In the genomic region with DNA sequence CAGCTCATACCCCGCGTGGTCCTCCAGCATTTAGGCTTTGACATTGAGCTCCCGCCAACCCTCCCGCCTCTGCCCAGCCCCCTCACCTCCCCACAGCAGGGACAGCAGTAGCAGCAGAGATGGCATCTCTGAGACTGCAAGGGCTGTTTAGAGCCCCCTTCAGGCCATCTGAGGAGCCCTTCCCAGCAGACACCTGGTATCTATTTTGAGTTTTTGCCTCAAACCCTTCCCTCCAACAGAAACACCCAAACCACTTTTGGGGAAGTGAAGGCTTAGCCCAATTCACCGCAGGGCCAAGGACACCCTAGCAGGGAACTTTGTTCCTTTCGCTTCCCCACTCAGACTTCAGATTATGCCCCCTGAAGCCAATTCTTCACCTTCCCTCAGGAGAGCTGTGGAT, we compare ENCODE assay signal across 1 cellular context.
TF ChIP-seq lines count a peak whose summit lies in the region.

No MANE protein-coding gene starts in this region.

TF ChIP-seq in H1, 55 proteins besides CTCF, POLR2A, EP300 and RAD21:
- no peak for TF ChIP-seq ZNF274 (IDR thresholded peaks at IDR 0.05; ENCODE audit: borderline replicate concordance, extremely low read depth, low read length)
- no peak for TF ChIP-seq CEBPB (IDR thresholded peaks at IDR 0.05; ENCODE audit: low read depth, low read length)
